In genomic region chr7:78020131-78020873, GRCh38 we compare ENCODE assay signal across 8 cellular contexts.
DNase-seq lines count a peak whose midpoint lies in the region; ATAC-seq lines count a peak whose summit lies in the region.

No MANE protein-coding gene starts in this region.

- H3K27me3 ChIP-seq in naive thymus-derived CD4-positive, alpha-beta T cell (ENCODE audit: control insufficient read depth in 2 of 2, insufficient read depth in 2 of 2, low read length in 2 of 2) = peaks cover 0 to 13% of the 10 kb centered on the region in 2 donors

- H3K9me3 Mint-ChIP-seq in activated T-cell treated with anti-CD3 and anti-CD28 coated beads, Interleukin-2, amount 50 U/mL, for 24 hours = no peaks in the 10 kb centered on the region
- H3K9me3 Mint-ChIP-seq in naive thymus-derived CD4-positive, alpha-beta T cell = no peaks in the 10 kb centered on the region

- peak overlapping the region; percentile 64 for H3K4me3 Mint-ChIP-seq in activated T-cell treated with anti-CD3 and anti-CD28 coated beads, Interleukin-2, amount 50 U/mL, for 24 hours
- peak overlapping the region; percentile 72 to 88 (median 83) for H3K4me3 Mint-ChIP-seq in naive thymus-derived CD4-positive, alpha-beta T cell

- no peaks in the 10 kb centered on the region for H3K9me3 ChIP-seq in naive thymus-derived CD4-positive, alpha-beta T cell (ENCODE audit: control insufficient read depth in 2 of 3, low read length in 3 of 3)

- H3K4me1 Mint-ChIP-seq in activated T-cell treated with anti-CD3 and anti-CD28 coated beads, Interleukin-2, amount 50 U/mL, for 24 hours (ENCODE audit: low read depth) = peaks cover 13% of the 10 kb centered on the region
- H3K4me1 Mint-ChIP-seq in naive thymus-derived CD4-positive, alpha-beta T cell = peaks cover 6 to 15% (median 11%) of the 10 kb centered on the region in 7 donors

- intact Hi-C loops in naive thymus-derived CD4-positive, alpha-beta T cell (cut with micrococcal nuclease) = loop anchor here (1.0 to 10.0 kb wide), 5 partner anchors 20 to 1999 kb away; partner anchors contain the start of genes PHTF2 (in 2 of the 2) and TMEM60 (in 2 of the 2)

- H3K4me1 ChIP-seq in naive thymus-derived CD4-positive, alpha-beta T cell (ENCODE audit: control insufficient read depth in 2 of 2, insufficient read depth in 2 of 2, low read length in 2 of 2) = peaks cover 0 to 7% of the 10 kb centered on the region in 2 donors

- CTCF ChIA-PET in naive thymus-derived CD4-positive, alpha-beta T cell (lab: Charles Lee) = interaction anchor here (0.7 to 1.5 kb wide), 3 partner anchors 15 to 20 kb away, joined by 3 to 15 read pairs (median 3); no protein-coding TSS in a partner anchor

- POLR2A ChIA-PET in naive thymus-derived CD4-positive, alpha-beta T cell (lab: Charles Lee) = interaction anchor here (0.5 kb wide), 1 partner anchor 1262 kb away, joined by 3 read pairs; no protein-coding TSS in a partner anchor

- H3K27ac ChIP-seq in naive thymus-derived CD4-positive, alpha-beta T cell (ENCODE audit: low read depth, low read length) = no peak overlapping the region

- peaks cover 36% of the 10 kb centered on the region for H3K27me3 Mint-ChIP-seq in activated T-cell treated with anti-CD3 and anti-CD28 coated beads, Interleukin-2, amount 50 U/mL, for 24 hours
- H3K27me3 Mint-ChIP-seq in naive thymus-derived CD4-positive, alpha-beta T cell = peaks cover 17 to 53% (median 39%) of the 10 kb centered on the region in 5 donors

- H3K4me3 ChIP-seq in naive thymus-derived CD4-positive, alpha-beta T cell (ENCODE audit: low read length) = peak overlapping the region; percentile 31

- no peaks in the 10 kb centered on the region for H3K36me3 Mint-ChIP-seq in activated T-cell treated with anti-CD3 and anti-CD28 coated beads, Interleukin-2, amount 50 U/mL, for 24 hours (ENCODE audit: low read depth)
- peaks cover 0 to 3% (median 0%) of the 10 kb centered on the region in 5 donors for H3K36me3 Mint-ChIP-seq in naive thymus-derived CD4-positive, alpha-beta T cell

- DNase-seq in DMS153 (lab: John Stamatoyannopoulos, UW) = peak; percentile 59
- DNase-seq in NCI-H69 (lab: John Stamatoyannopoulos, UW) = peak; percentile 91
- DNase-seq in activated T-cell treated with anti-CD3 and anti-CD28 coated beads, Interleukin-2, amount 50 U/mL, for 24 hours = no peak
- peak; percentile 95 for DNase-seq in fibroblast of peridontal ligament (ENCODE audit: extremely low read depth)
- peak in 5 of 9 donors; percentile 18 to 44 (median 25) for DNase-seq in naive thymus-derived CD4-positive, alpha-beta T cell

- ATAC-seq in GM19452 (IDR thresholded peaks at IDR 0.05; ENCODE audit: unreplicated experiment) (peak; percentile 45), HG03558 (IDR thresholded peaks at IDR 0.05; ENCODE audit: extremely low read depth, unreplicated experiment) (peak; percentile 36), GM18519 (IDR thresholded peaks at IDR 0.05; ENCODE audit: low FRiP score, unreplicated experiment) (no peak)
- peak; percentile 63 for ATAC-seq in naive thymus-derived CD4-positive, alpha-beta T cell

- peak overlapping the region; percentile 67 for H3K27ac Mint-ChIP-seq in activated T-cell treated with anti-CD3 and anti-CD28 coated beads, Interleukin-2, amount 50 U/mL, for 24 hours
- H3K27ac Mint-ChIP-seq in naive thymus-derived CD4-positive, alpha-beta T cell = peak overlapping the region in 2 of 9 donors; percentile 28 to 56

- no peaks in the 10 kb centered on the region for H3K36me3 ChIP-seq in naive thymus-derived CD4-positive, alpha-beta T cell (ENCODE audit: control insufficient read depth in 2 of 3, insufficient read depth in 3 of 3, low read length in 3 of 3)
